In genomic region chr10:33982995-33983394, GRCh38 we compare ENCODE assay signal across 22 cellular contexts.
DNase-seq lines count a peak whose midpoint lies in the region; ATAC-seq, FAIRE-seq and TF ChIP-seq lines count a peak whose summit lies in the region.
"Had no signal": no experiment of that assay in that cellular context is flagged by ENCODE, and none has a peak within 500 bp of the region (broad histone marks: within the 10 kb centered on the region; RNA-seq: fewer than 3 reads in every experiment).

No MANE protein-coding gene starts in this region.

- CTCF ChIA-PET in SK-N-SH (lab: Yijun Ruan, JAX), result interaction anchor here (0.7 kb wide), 1 partner anchor 656 kb away, joined by 3 read pairs; no protein-coding TSS in a partner anchor
- CTCF ChIA-PET in GM10248 (lab: Yijun Ruan, JAX), result no interaction called here

- peak overlapping the region; percentile 5 for H3K27ac Mint-ChIP-seq in neural crest cell (ENCODE audit: unreplicated experiment)
- H3K27ac Mint-ChIP-seq: CD4-positive, alpha-beta memory T cell had no signal

- DNase-seq in H54 (ENCODE audit: insufficient read length, low spot score) (no peak), SK-N-SH (no peak), epithelial cell of esophagus (ENCODE audit: low read depth) (peak; percentile 69), neural crest cell (ENCODE audit: low read depth, low spot score) (no peak), GM10248 (ENCODE audit: extremely low spot score) (no peak), NCI-H1105 treated with DMSO at 0.1 percent for 48 hours (lab: John Stamatoyannopoulos, UW) (no peak), iPS-NIHi11 (ENCODE audit: low spot score) (no peak)
- DNase-seq: CD4-positive, alpha-beta memory T cell; DMS79 treated with DMSO at 0.1 percent for 48 hours; GF-D8; MG63; NCI-H1092 treated with DMSO at 0.1 percent for 48 hours; NCI-H187 treated with DMSO at 0.1 percent for 48 hours; NCI-H446 treated with DMSO at 0.1 percent for 48 hours; NCI-H748 treated with DMSO at 0.1 percent for 48 hours; SHP77 had no signal

- TF ChIP-seq CTCF in SK-N-SH (IDR thresholded peaks at IDR 0.05) (no peak), epithelial cell of esophagus (IDR thresholded peaks at IDR 0.05; ENCODE audit: insufficient read depth, low read depth, low read length, missing control alignments) (no peak), neural crest cell (conservative IDR thresholded peaks at IDR 0.05) (no peak), GM10248 (IDR thresholded peaks at IDR 0.05; ENCODE audit: control extremely low read depth, extremely low read depth, low read depth, missing control alignments) (no peak)

- no peaks in the 10 kb centered on the region for H3K9me3 ChIP-seq in SK-N-SH
- H3K9me3 ChIP-seq: BE2C, HAP-1, MG63 had no signal

- no peak overlapping the region for H3K4me3 Mint-ChIP-seq in neural crest cell
- H3K4me3 Mint-ChIP-seq: CD4-positive, alpha-beta memory T cell had no signal

- H3F3A ChIP-seq in SK-N-SH (replicated peaks; ENCODE audit: insufficient read depth), result no peaks in the 10 kb centered on the region

- TF ChIP-seq POLR2A in H54 (IDR thresholded peaks at IDR 0.05; ENCODE audit: low read depth, low read length), result no peak

- peak; percentile 61 for FAIRE-seq in H54 (lab: Jason Lieb, UNC)
- FAIRE-seq: HTR-8/SVneo, K562 had no signal

- H4K20me1 ChIP-seq in SK-N-SH (ENCODE audit: insufficient read depth), result no peaks in the 10 kb centered on the region

- H2AFZ ChIP-seq in SK-N-SH (ENCODE audit: low read depth), result no peak overlapping the region

- H3K36me3 ChIP-seq in SK-N-SH (replicated peaks in 1 of 2; ENCODE audit: control insufficient read depth in 1 of 2, insufficient read depth in 2 of 2, low read length in 1 of 2), result no peaks in the 10 kb centered on the region
- H3K36me3 ChIP-seq: BE2C, HAP-1, MG63 had no signal

- H3K79me2 ChIP-seq in SK-N-SH (ENCODE audit: insufficient read depth), result no peaks in the 10 kb centered on the region

- H3K9me2 ChIP-seq in SK-N-SH, result no peaks in the 10 kb centered on the region

- peaks cover 8% of the 10 kb centered on the region for H3K9me3 Mint-ChIP-seq in neural crest cell

- POLR2A ChIA-PET in SK-N-SH (lab: Yijun Ruan, JAX) (no interaction called here), GM10248 (lab: Yijun Ruan, JAX) (no interaction called here)

- H3K27me3 Mint-ChIP-seq in neural crest cell (ENCODE audit: low read depth), result no peaks in the 10 kb centered on the region
- H3K27me3 Mint-ChIP-seq: CD4-positive, alpha-beta memory T cell had no signal

- H3K36me3 Mint-ChIP-seq in neural crest cell (ENCODE audit: low read depth), result no peaks in the 10 kb centered on the region
- H3K36me3 Mint-ChIP-seq: CD4-positive, alpha-beta memory T cell had no signal

- no peak overlapping the region for H3K27ac ChIP-seq in SK-N-SH (ENCODE audit: low read depth in 2 of 2, low read length in 1 of 2)

- H3K27me3 ChIP-seq in SK-N-SH (ENCODE audit: insufficient read depth), result no peaks in the 10 kb centered on the region
- H3K27me3 ChIP-seq: BE2C, MG63 had no signal

- peaks cover 22% of the 10 kb centered on the region for H3K4me1 Mint-ChIP-seq in neural crest cell
- H3K4me1 Mint-ChIP-seq: CD4-positive, alpha-beta memory T cell had no signal

- ATAC-seq in HG03175 (IDR thresholded peaks at IDR 0.05; ENCODE audit: unreplicated experiment), result no peak
- ATAC-seq: K562, Panc1 had no signal

- no peak overlapping the region for H3K4me2 ChIP-seq in SK-N-SH

- no peak for TF ChIP-seq RAD21 in SK-N-SH (IDR thresholded peaks at IDR 0.05; ENCODE audit: low read length)

- H3K4me1 ChIP-seq in SK-N-SH (ENCODE audit: control insufficient read depth in 1 of 2, insufficient read depth in 2 of 2, low read depth in 1 of 2, low read length in 1 of 2), result peaks cover 0 to 3% of the 10 kb centered on the region in 2 experiments; a peak in 2 of 4 replicates
- H3K4me1 ChIP-seq: HAP-1 had no signal

- no peak overlapping the region for H3K9ac ChIP-seq in SK-N-SH

- no peak for TF ChIP-seq EP300 in SK-N-SH (IDR thresholded peaks at IDR 0.05; ENCODE audit: borderline replicate concordance in 1 of 2, low read depth in 1 of 2, low read length in 1 of 2)

- H3K4me3 ChIP-seq in SK-N-SH (ENCODE audit: low read depth in 2 of 2, low read length in 1 of 2) (no peak overlapping the region), epithelial cell of esophagus (ENCODE audit: low read length) (no peak overlapping the region)
- H3K4me3 ChIP-seq: HAP-1, K562, MG63 had no signal

- WGBS in SK-N-SH (ENCODE audit: low lambda C conversion rate), result 35% methylated on average over 3 of the region's 3 CpGs

TF ChIP-seq in SK-N-SH, 30 proteins besides CTCF, POLR2A, EP300 and RAD21:
- TF ChIP-seq SIN3A (IDR thresholded peaks at IDR 0.05; ENCODE audit: borderline replicate concordance, low read depth, low read length) (no peak), USF1 (IDR thresholded peaks at IDR 0.05; ENCODE audit: borderline replicate concordance, low read depth) (no peak), FOSL2 (IDR thresholded peaks at IDR 0.05; ENCODE audit: borderline replicate concordance, low read depth) (peak; percentile 31; the same call in 1 of the 2 replicates)
- TF ChIP-seq, protein P1, sequence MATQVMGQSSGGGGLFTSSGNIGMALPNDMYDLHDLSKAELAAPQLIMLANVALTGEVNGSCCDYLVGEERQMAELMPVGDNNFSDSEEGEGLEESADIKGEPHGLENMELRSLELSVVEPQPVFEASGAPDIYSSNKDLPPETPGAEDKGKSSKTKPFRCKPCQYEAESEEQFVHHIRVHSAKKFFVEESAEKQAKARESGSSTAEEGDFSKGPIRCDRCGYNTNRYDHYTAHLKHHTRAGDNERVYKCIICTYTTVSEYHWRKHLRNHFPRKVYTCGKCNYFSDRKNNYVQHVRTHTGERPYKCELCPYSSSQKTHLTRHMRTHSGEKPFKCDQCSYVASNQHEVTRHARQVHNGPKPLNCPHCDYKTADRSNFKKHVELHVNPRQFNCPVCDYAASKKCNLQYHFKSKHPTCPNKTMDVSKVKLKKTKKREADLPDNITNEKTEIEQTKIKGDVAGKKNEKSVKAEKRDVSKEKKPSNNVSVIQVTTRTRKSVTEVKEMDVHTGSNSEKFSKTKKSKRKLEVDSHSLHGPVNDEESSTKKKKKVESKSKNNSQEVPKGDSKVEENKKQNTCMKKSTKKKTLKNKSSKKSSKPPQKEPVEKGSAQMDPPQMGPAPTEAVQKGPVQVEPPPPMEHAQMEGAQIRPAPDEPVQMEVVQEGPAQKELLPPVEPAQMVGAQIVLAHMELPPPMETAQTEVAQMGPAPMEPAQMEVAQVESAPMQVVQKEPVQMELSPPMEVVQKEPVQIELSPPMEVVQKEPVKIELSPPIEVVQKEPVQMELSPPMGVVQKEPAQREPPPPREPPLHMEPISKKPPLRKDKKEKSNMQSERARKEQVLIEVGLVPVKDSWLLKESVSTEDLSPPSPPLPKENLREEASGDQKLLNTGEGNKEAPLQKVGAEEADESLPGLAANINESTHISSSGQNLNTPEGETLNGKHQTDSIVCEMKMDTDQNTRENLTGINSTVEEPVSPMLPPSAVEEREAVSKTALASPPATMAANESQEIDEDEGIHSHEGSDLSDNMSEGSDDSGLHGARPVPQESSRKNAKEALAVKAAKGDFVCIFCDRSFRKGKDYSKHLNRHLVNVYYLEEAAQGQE (IDR thresholded peaks at IDR 0.05; ENCODE audit: low read depth, low read length), result no peak
- TF ChIP-seq, protein P2, sequence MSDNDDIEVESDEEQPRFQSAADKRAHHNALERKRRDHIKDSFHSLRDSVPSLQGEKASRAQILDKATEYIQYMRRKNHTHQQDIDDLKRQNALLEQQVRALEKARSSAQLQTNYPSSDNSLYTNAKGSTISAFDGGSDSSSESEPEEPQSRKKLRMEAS (IDR thresholded peaks at IDR 0.05; ENCODE audit: low read depth), result no peak
- TF ChIP-seq, protein P3, sequence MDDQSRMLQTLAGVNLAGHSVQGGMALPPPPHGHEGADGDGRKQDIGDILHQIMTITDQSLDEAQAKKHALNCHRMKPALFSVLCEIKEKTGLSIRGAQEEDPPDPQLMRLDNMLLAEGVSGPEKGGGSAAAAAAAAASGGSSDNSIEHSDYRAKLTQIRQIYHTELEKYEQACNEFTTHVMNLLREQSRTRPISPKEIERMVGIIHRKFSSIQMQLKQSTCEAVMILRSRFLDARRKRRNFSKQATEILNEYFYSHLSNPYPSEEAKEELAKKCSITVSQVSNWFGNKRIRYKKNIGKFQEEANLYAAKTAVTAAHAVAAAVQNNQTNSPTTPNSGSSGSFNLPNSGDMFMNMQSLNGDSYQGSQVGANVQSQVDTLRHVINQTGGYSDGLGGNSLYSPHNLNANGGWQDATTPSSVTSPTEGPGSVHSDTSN (IDR thresholded peaks at IDR 0.05), result peak; percentile 9; the same call in 1 of the 2 replicates
